Comparison of ENCODE assay signal across 1 cellular context in the genomic region with DNA sequence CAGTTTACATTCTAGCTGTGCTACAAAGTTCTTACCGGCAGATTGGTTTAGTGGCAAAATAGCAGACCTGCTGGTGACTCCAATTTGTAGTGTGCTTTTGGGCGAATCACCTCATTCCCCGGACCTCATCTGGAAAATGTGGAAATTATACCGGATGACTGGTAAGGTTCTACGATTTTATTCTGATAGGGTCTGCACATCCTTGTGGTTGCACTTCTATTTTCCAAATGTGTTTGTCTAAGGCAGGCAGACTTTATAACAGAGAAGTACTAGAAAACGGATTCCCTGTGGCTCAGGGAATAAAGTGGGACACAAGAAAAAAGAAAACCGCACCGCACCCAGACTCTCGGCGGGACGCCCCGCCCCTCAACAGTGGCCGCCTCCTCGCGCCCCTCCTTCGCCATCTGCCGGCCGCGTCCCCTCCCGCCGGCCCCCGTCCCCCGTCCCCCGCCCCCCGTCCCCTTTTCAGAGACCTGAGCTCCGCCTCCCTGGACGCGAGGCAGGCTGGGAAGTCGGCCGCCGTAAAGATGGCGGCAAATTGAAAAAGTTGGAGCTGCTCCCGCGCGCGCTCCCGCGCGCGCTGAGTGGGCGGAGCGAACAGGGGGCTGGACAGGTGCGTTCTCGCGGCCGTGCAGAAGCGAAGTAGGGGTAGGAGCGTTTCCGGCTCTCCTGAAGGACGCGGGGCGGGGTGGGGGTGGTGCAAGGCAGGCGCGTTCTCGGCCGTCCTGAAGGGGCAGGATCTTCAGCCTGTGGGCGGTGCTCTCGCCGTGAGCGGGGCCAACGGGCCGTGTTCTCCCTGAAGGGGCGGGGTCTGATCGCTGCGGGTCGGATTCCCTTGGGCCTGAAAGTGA.
TF ChIP-seq lines count a peak whose summit lies in the region.

No MANE protein-coding gene starts in this region.

TF ChIP-seq in HepG2, 621 proteins besides CTCF, POLR2A, EP300 and RAD21 (continued from another document and continues in another):
- TF ChIP-seq, protein P1, sequence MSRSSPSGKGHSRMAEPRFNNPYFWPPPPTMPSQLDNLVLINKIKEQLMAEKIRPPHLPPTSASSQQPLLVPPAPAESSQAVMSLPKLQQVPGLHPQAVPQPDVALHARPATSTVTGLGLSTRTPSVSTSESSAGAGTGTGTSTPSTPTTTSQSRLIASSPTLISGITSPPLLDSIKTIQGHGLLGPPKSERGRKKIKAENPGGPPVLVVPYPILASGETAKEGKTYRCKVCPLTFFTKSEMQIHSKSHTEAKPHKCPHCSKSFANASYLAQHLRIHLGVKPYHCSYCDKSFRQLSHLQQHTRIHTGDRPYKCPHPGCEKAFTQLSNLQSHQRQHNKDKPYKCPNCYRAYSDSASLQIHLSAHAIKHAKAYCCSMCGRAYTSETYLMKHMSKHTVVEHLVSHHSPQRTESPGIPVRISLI (CRISPR knock-in tag; IDR thresholded peaks at IDR 0.05; ENCODE audit: borderline replicate concordance), result no peak
- TF ChIP-seq RBFOX2 (IDR thresholded peaks at IDR 0.05; ENCODE audit: low read depth, low read length), result peak; percentile 26
- TF ChIP-seq CHD4 (IDR thresholded peaks at IDR 0.05; ENCODE audit: borderline replicate concordance, low read length), result no peak
- TF ChIP-seq MAZ (IDR thresholded peaks at IDR 0.05; ENCODE audit: borderline replicate concordance, low read depth, low read length), result 0 out of 2 replicates have a peak, but pooled peaks have one; percentile 26
- TF ChIP-seq MAZ (CRISPR knock-in tag; IDR thresholded peaks at IDR 0.05; ENCODE audit: low read depth), result peak; percentile 52; the same call in 1 of the 2 replicates
- no peak for TF ChIP-seq TCF12 (IDR thresholded peaks at IDR 0.05)
- no peak for TF ChIP-seq TCF12 (CRISPR knock-in tag; IDR thresholded peaks at IDR 0.05)
- no peak for TF ChIP-seq MAFG (CRISPR knock-in tag; IDR thresholded peaks at IDR 0.05)
- TF ChIP-seq ZNF496 (CRISPR knock-in tag; IDR thresholded peaks at IDR 0.05; ENCODE audit: insufficient replicate concordance), result no peak
- TF ChIP-seq ZNF451 (CRISPR knock-in tag; IDR thresholded peaks at IDR 0.05), result no peak
- TF ChIP-seq ZNF326 (CRISPR knock-in tag; IDR thresholded peaks at IDR 0.05; ENCODE audit: borderline replicate concordance), result no peak
- no peak for TF ChIP-seq NKX3-1 (CRISPR knock-in tag; IDR thresholded peaks at IDR 0.05)
- TF ChIP-seq ZNF780A (CRISPR knock-in tag; IDR thresholded peaks at IDR 0.05), result no peak
- TF ChIP-seq CC2D1A (CRISPR knock-in tag; IDR thresholded peaks at IDR 0.05), result no peak
- 0 out of 2 replicates have a peak, but pooled peaks have one; percentile 27 for TF ChIP-seq HCFC1 (IDR thresholded peaks at IDR 0.05; ENCODE audit: low read depth, low read length)
- TF ChIP-seq ELF4 (CRISPR knock-in tag; IDR thresholded peaks at IDR 0.05; ENCODE audit: borderline replicate concordance), result no peak
- TF ChIP-seq ELF1 (CRISPR knock-in tag; IDR thresholded peaks at IDR 0.05), result peak; percentile 48; the same call in 1 of the 2 replicates
- TF ChIP-seq, protein P2, sequence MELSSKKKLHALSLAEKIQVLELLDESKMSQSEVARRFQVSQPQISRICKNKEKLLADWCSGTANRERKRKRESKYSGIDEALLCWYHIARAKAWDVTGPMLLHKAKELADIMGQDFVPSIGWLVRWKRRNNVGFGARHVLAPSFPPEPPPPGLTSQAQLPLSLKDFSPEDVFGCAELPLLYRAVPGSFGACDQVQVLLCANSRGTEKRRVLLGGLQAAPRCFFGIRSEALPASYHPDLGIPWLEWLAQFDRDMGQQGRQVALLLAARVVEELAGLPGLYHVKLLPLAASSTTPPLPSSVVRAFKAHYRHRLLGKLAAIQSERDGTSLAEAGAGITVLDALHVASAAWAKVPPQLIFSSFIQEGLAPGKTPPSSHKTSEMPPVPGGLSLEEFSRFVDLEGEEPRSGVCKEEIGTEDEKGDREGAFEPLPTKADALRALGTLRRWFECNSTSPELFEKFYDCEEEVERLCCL (CRISPR knock-in tag; IDR thresholded peaks at IDR 0.05; ENCODE audit: borderline replicate concordance), result no peak
- TF ChIP-seq, protein P3, sequence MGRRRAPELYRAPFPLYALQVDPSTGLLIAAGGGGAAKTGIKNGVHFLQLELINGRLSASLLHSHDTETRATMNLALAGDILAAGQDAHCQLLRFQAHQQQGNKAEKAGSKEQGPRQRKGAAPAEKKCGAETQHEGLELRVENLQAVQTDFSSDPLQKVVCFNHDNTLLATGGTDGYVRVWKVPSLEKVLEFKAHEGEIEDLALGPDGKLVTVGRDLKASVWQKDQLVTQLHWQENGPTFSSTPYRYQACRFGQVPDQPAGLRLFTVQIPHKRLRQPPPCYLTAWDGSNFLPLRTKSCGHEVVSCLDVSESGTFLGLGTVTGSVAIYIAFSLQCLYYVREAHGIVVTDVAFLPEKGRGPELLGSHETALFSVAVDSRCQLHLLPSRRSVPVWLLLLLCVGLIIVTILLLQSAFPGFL (CRISPR knock-in tag; IDR thresholded peaks at IDR 0.05), result no peak
- no peak for TF ChIP-seq FLYWCH1 (CRISPR knock-in tag; IDR thresholded peaks at IDR 0.05)
- no peak for TF ChIP-seq TEAD3 (CRISPR knock-in tag; optimal IDR thresholded peaks at IDR 0.05; ENCODE audit: borderline replicate concordance)
- TF ChIP-seq, protein P4, sequence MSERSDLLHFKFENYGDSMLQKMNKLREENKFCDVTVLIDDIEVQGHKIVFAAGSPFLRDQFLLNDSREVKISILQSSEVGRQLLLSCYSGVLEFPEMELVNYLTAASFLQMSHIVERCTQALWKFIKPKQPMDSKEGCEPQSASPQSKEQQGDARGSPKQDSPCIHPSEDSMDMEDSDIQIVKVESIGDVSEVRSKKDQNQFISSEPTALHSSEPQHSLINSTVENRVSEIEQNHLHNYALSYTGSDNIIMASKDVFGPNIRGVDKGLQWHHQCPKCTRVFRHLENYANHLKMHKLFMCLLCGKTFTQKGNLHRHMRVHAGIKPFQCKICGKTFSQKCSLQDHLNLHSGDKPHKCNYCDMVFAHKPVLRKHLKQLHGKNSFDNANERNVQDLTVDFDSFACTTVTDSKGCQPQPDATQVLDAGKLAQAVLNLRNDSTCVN (CRISPR knock-in tag; IDR thresholded peaks at IDR 0.05; ENCODE audit: borderline replicate concordance), result no peak
- TF ChIP-seq IKZF1 (IDR thresholded peaks at IDR 0.05), result no peak
- TF ChIP-seq FOSL2 (CRISPR knock-in tag; IDR thresholded peaks at IDR 0.05), result no peak
- TF ChIP-seq, protein P5, sequence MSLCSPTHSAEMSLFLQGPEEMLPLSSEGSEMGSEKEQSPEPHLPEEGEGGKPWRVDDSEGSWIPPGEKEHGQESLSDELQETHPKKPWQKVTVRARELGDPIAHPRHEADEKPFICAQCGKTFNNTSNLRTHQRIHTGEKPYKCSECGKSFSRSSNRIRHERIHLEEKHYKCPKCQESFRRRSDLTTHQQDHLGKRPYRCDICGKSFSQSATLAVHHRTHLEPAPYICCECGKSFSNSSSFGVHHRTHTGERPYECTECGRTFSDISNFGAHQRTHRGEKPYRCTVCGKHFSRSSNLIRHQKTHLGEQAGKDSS (CRISPR knock-in tag; IDR thresholded peaks at IDR 0.05; ENCODE audit: borderline replicate concordance, low read depth), result no peak
- no peak for TF ChIP-seq CAMTA2 (CRISPR knock-in tag; IDR thresholded peaks at IDR 0.05; ENCODE audit: borderline replicate concordance)
- TF ChIP-seq LCORL (IDR thresholded peaks at IDR 0.05), result no peak
- TF ChIP-seq LCORL (CRISPR knock-in tag; IDR thresholded peaks at IDR 0.05), result no peak
- TF ChIP-seq TAF1 (CRISPR knock-in tag; IDR thresholded peaks at IDR 0.05), result peak; percentile 63
- TF ChIP-seq, protein P6, sequence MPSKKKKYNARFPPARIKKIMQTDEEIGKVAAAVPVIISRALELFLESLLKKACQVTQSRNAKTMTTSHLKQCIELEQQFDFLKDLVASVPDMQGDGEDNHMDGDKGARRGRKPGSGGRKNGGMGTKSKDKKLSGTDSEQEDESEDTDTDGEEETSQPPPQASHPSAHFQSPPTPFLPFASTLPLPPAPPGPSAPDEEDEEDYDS (CRISPR knock-in tag; IDR thresholded peaks at IDR 0.05), result no peak
- no peak for TF ChIP-seq ZNF333 (CRISPR knock-in tag; IDR thresholded peaks at IDR 0.05; ENCODE audit: borderline replicate concordance)
- no peak for TF ChIP-seq ZNF296 (CRISPR knock-in tag; conservative IDR thresholded peaks at IDR 0.05)
- TF ChIP-seq ZBTB20 (CRISPR knock-in tag; IDR thresholded peaks at IDR 0.05; ENCODE audit: borderline replicate concordance, low read depth), result no peak
- no peak for TF ChIP-seq MBNL3 (CRISPR knock-in tag; conservative IDR thresholded peaks at IDR 0.05)
- TF ChIP-seq ZNF232 (CRISPR knock-in tag; IDR thresholded peaks at IDR 0.05; ENCODE audit: borderline replicate concordance), result no peak
- no peak for TF ChIP-seq ZNF746 (CRISPR knock-in tag; IDR thresholded peaks at IDR 0.05)
- TF ChIP-seq ZNF761 (CRISPR knock-in tag; conservative IDR thresholded peaks at IDR 0.05), result no peak
- TF ChIP-seq SETDB1 (CRISPR knock-in tag; IDR thresholded peaks at IDR 0.05; ENCODE audit: borderline replicate concordance), result no peak
- TF ChIP-seq ZNF713 (CRISPR knock-in tag; IDR thresholded peaks at IDR 0.05), result no peak
- peak; percentile 85 for TF ChIP-seq CHD2 (IDR thresholded peaks at IDR 0.05; ENCODE audit: low read depth, low read length)
- no peak for TF ChIP-seq ISL2 (CRISPR knock-in tag; IDR thresholded peaks at IDR 0.05)
- TF ChIP-seq TSC22D2 (CRISPR knock-in tag; IDR thresholded peaks at IDR 0.05; ENCODE audit: borderline replicate concordance), result no peak
- no peak for TF ChIP-seq ZNF282 (IDR thresholded peaks at IDR 0.05; ENCODE audit: partially characterized antibody)
- no peak for TF ChIP-seq SP1 (IDR thresholded peaks at IDR 0.05)
- TF ChIP-seq SP1 (CRISPR knock-in tag; IDR thresholded peaks at IDR 0.05), result peak; percentile 76; the same call in 1 of the 2 replicates
- no peak for TF ChIP-seq ZNF230 (CRISPR knock-in tag; IDR thresholded peaks at IDR 0.05)
- TF ChIP-seq ZNF737 (CRISPR knock-in tag; IDR thresholded peaks at IDR 0.05; ENCODE audit: borderline replicate concordance), result no peak
- TF ChIP-seq, protein P7, sequence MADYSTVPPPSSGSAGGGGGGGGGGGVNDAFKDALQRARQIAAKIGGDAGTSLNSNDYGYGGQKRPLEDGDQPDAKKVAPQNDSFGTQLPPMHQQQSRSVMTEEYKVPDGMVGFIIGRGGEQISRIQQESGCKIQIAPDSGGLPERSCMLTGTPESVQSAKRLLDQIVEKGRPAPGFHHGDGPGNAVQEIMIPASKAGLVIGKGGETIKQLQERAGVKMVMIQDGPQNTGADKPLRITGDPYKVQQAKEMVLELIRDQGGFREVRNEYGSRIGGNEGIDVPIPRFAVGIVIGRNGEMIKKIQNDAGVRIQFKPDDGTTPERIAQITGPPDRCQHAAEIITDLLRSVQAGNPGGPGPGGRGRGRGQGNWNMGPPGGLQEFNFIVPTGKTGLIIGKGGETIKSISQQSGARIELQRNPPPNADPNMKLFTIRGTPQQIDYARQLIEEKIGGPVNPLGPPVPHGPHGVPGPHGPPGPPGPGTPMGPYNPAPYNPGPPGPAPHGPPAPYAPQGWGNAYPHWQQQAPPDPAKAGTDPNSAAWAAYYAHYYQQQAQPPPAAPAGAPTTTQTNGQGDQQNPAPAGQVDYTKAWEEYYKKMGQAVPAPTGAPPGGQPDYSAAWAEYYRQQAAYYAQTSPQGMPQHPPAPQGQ (CRISPR knock-in tag; IDR thresholded peaks at IDR 0.05; ENCODE audit: borderline replicate concordance), result no peak
- no peak for TF ChIP-seq NFIC (IDR thresholded peaks at IDR 0.05; ENCODE audit: low read length)
- no peak for TF ChIP-seq ZNF841 (CRISPR knock-in tag; IDR thresholded peaks at IDR 0.05; ENCODE audit: borderline replicate concordance)
- no peak for TF ChIP-seq KLF13 (CRISPR knock-in tag; IDR thresholded peaks at IDR 0.05)
- TF ChIP-seq TCF7L2 (IDR thresholded peaks at IDR 0.05; ENCODE audit: low read depth, low read length), result no peak
- TF ChIP-seq HOXA3 (CRISPR knock-in tag; IDR thresholded peaks at IDR 0.05), result peak; percentile 78; the same call in 1 of the 2 replicates
- no peak for TF ChIP-seq MIXL1 (CRISPR knock-in tag; IDR thresholded peaks at IDR 0.05)
- TF ChIP-seq CHCHD3 (CRISPR knock-in tag; IDR thresholded peaks at IDR 0.05), result no peak
- TF ChIP-seq ZNF7 (CRISPR knock-in tag; IDR thresholded peaks at IDR 0.05), result no peak
- TF ChIP-seq HMG20A (CRISPR knock-in tag; IDR thresholded peaks at IDR 0.05; ENCODE audit: borderline replicate concordance), result no peak
- TF ChIP-seq RFX5 (IDR thresholded peaks at IDR 0.05; ENCODE audit: low read depth, low read length), result no peak
- peak; percentile 73 for TF ChIP-seq ZBTB14 (CRISPR knock-in tag; IDR thresholded peaks at IDR 0.05)
- no peak for TF ChIP-seq ZNF850 (CRISPR knock-in tag; conservative IDR thresholded peaks at IDR 0.05)
- no peak for TF ChIP-seq ETS1 (CRISPR knock-in tag; IDR thresholded peaks at IDR 0.05)
- TF ChIP-seq ZFY (CRISPR knock-in tag; IDR thresholded peaks at IDR 0.05), result no peak; the same call in 1 of the 2 replicates
- no peak for TF ChIP-seq ZNF547 (CRISPR knock-in tag; IDR thresholded peaks at IDR 0.05)
- TF ChIP-seq EHMT2 (IDR thresholded peaks at IDR 0.05; ENCODE audit: borderline replicate concordance, low read depth, low read length), result no peak
- no peak for TF ChIP-seq MTA1 (CRISPR knock-in tag; IDR thresholded peaks at IDR 0.05; ENCODE audit: borderline replicate concordance)
- no peak for TF ChIP-seq AHR (CRISPR knock-in tag; IDR thresholded peaks at IDR 0.05)
- TF ChIP-seq MED8 (CRISPR knock-in tag; IDR thresholded peaks at IDR 0.05; ENCODE audit: insufficient replicate concordance), result peak; percentile 36
- no peak for TF ChIP-seq ZNF350 (CRISPR knock-in tag; IDR thresholded peaks at IDR 0.05; ENCODE audit: borderline replicate concordance, low read depth)
- no peak for TF ChIP-seq ZKSCAN5 (CRISPR knock-in tag; IDR thresholded peaks at IDR 0.05)
- TF ChIP-seq SRSF4 (IDR thresholded peaks at IDR 0.05; ENCODE audit: low read depth, low read length, poor library complexity, severe bottlenecking), result no peak
- no peak for TF ChIP-seq ZNF607 (CRISPR knock-in tag; IDR thresholded peaks at IDR 0.05; ENCODE audit: borderline replicate concordance)
